Comparison of ENCODE assay signal across 8 cellular contexts in genomic region chr7:21542891-21543527, GRCh38. TPM values are rescaled to one million over a fixed set of nuclear protein-coding genes. Genes with fewer than 3 reads are reported as not detected.
DNase-seq lines count a peak whose midpoint lies in the region; ATAC-seq and TF ChIP-seq lines count a peak whose summit lies in the region.

Gene DNAH11 (plus strand): TSS chr7:21543039. CDS start chr7:21543246, 207 bp downstream.

- no peaks in the 10 kb centered on the region for H3K9me3 ChIP-seq in BE2C
- no peaks in the 10 kb centered on the region for H3K9me3 ChIP-seq in breast epithelium

- TF ChIP-seq CTCF in BE2C (IDR thresholded peaks at IDR 0.05; ENCODE audit: low read depth, low read length) (no peak), breast epithelium (IDR thresholded peaks at IDR 0.05) (no peak)

- ATAC-seq in GM19328 (IDR thresholded peaks at IDR 0.05; ENCODE audit: unreplicated experiment): peak; percentile 73
- peak; percentile 84 for ATAC-seq in left colon
- ATAC-seq in stimulated activated naive B cell treated with anti-CD40 and anti-IgM and Interleukin-4, amounts not matched to agents 10 μg/mL and 1 μg/mL and 100 μg/mL, for 72 hours (replicated peaks): peak; percentile 87 to 90

- DNase-seq in BE2C (peak; percentile 37), NCI-H510A (lab: John Stamatoyannopoulos, UW) (peak; percentile 53), breast epithelium (ENCODE audit: low spot score in 2 of 2) (no peak), left colon (peak in 1 of 2 donors; percentile 22), NCI-H1105 (lab: John Stamatoyannopoulos, UW) (no peak), ureter (ENCODE audit: low spot score) (no peak)
- DNase-seq in stimulated activated naive B cell treated with anti-CD40 and anti-IgM and Interleukin-4, amounts not matched to agents 10 μg/mL and 1 μg/mL and 100 μg/mL, for 72 hours: peak; percentile 13

- H3K4me1 ChIP-seq in BE2C (no peaks in the 10 kb centered on the region), breast epithelium (no peaks in the 10 kb centered on the region)

- H3K27me3 ChIP-seq in BE2C (peaks cover 65% of the 10 kb centered on the region), breast epithelium (peaks cover 0 to 17% of the 10 kb centered on the region in 2 donors)

- intact Hi-C loops in breast epithelium (cut with DNase I; ENCODE audit: low total_unique reads): no loop called here
- intact Hi-C loops in left colon (cut with DNase I, micrococcal nuclease): no loop called here

- H3K4me3 ChIP-seq in BE2C (ENCODE audit: low read depth, low read length) (no peak within 1 kb of the TSS), breast epithelium (peak within 1 kb of the TSS; percentile 34 to 66 (median 53))

- H3K4me3 Mint-ChIP-seq in stimulated activated naive B cell treated with anti-CD40 and anti-IgM and Interleukin-4, amounts not matched to agents 10 μg/mL and 1 μg/mL and 100 μg/mL, for 72 hours: peak within 1 kb of the TSS; percentile 80 to 84

- H3K4me1 Mint-ChIP-seq in stimulated activated naive B cell treated with anti-CD40 and anti-IgM and Interleukin-4, amounts not matched to agents 10 μg/mL and 1 μg/mL and 100 μg/mL, for 72 hours: peaks cover 8 to 12% of the 10 kb centered on the region in 2 donors

- no peak within 1 kb of the TSS for H3K27ac ChIP-seq in breast epithelium

- peaks cover 34 to 43% of the 10 kb centered on the region in 2 donors for H3K27me3 Mint-ChIP-seq in stimulated activated naive B cell treated with anti-CD40 and anti-IgM and Interleukin-4, amounts not matched to agents 10 μg/mL and 1 μg/mL and 100 μg/mL, for 72 hours

- H3K36me3 Mint-ChIP-seq in stimulated activated naive B cell treated with anti-CD40 and anti-IgM and Interleukin-4, amounts not matched to agents 10 μg/mL and 1 μg/mL and 100 μg/mL, for 72 hours: peaks cover 0 to 1% of the 10 kb centered on the region in 2 donors

- H3K9me3 Mint-ChIP-seq in stimulated activated naive B cell treated with anti-CD40 and anti-IgM and Interleukin-4, amounts not matched to agents 10 μg/mL and 1 μg/mL and 100 μg/mL, for 72 hours: no peaks in the 10 kb centered on the region

- no peak within 1 kb of the TSS for H3K27ac Mint-ChIP-seq in stimulated activated naive B cell treated with anti-CD40 and anti-IgM and Interleukin-4, amounts not matched to agents 10 μg/mL and 1 μg/mL and 100 μg/mL, for 72 hours

- H3K36me3 ChIP-seq in BE2C (no peaks in the 10 kb centered on the region), breast epithelium (no peaks in the 10 kb centered on the region)

- no peak for TF ChIP-seq POLR2A in breast epithelium (IDR thresholded peaks at IDR 0.05)

RNA-seq across cellular contexts. Expression of gene DNAH11, which starts in this region (rescaled TPM):
- not detected for polyA plus RNA-seq in BE2C (2012; ENCODE audit: insufficient read depth, insufficient read length, low read depth)
- total RNA-seq in breast epithelium: 1 to 10 TPM in 1 of 3 donors, under 1 TPM in 2; 0.32 to 2.2 (median 0.33) TPM
- total RNA-seq in left colon: under 1 TPM; 0.15 to 0.73 TPM
- 0.94 TPM for total RNA-seq in ureter

Comparison
In these comparisons a context has a peak if more than half of its experiments do, and no peak if none do; other contexts are left out.
1. Peak in ATAC-seq in left colon; RNA of the gene not detected or under 1 TPM.
2. DNase-seq: peak in BE2C (single experiment), NCI-H510A (single experiment) and stimulated activated naive B cell treated with anti-CD40 and anti-IgM and Interleukin-4, amounts not matched to agents 10 μg/mL and 1 μg/mL and 100 μg/mL, for 72 hours (single experiment); none in breast epithelium (0 of 2), NCI-H1105 (single experiment) and ureter (single experiment).
3. Peak in every context shown above with its lines, with median percentiles within 50 percentile points of each other: ATAC-seq.